Comparison of ENCODE assay signal across 2 cellular contexts in genomic region chr15:55921744-55922143, GRCh38.
TF ChIP-seq lines count a peak whose summit lies in the region.

No MANE protein-coding gene starts in this region.

TF ChIP-seq in SK-N-SH, 30 proteins besides CTCF, POLR2A, EP300 and RAD21 (continued from another document):
- TF ChIP-seq REST (IDR thresholded peaks at IDR 0.05; ENCODE audit: low read depth, low read length), result no peak
- TF ChIP-seq JUND (IDR thresholded peaks at IDR 0.05), result no peak
- no peak for TF ChIP-seq POLR2AphosphoS5 (IDR thresholded peaks at IDR 0.05; ENCODE audit: low read depth, low read length)

TF ChIP-seq in SK-N-SH treated with all-trans-retinoic acid at 6 μM for 48 hours, 23 proteins besides CTCF, POLR2A, EP300 and RAD21 (continued from another document):
- TF ChIP-seq TOX (CRISPR knock-in tag; IDR thresholded peaks at IDR 0.05; ENCODE audit: borderline replicate concordance) (no peak), PATZ1 (CRISPR knock-in tag; IDR thresholded peaks at IDR 0.05; ENCODE audit: borderline replicate concordance) (no peak), PPARA (CRISPR knock-in tag; IDR thresholded peaks at IDR 0.05; ENCODE audit: borderline replicate concordance) (no peak), SNAI2 (CRISPR knock-in tag; IDR thresholded peaks at IDR 0.05) (no peak), ZNF565 (CRISPR knock-in tag; conservative IDR thresholded peaks at IDR 0.05; ENCODE audit: low read depth) (no peak), TCF4 (CRISPR knock-in tag; IDR thresholded peaks at IDR 0.05; ENCODE audit: borderline replicate concordance) (no peak), ESRRG (CRISPR knock-in tag; IDR thresholded peaks at IDR 0.05) (no peak), ZFP3 (CRISPR knock-in tag; IDR thresholded peaks at IDR 0.05) (no peak), ISL1 (CRISPR knock-in tag; IDR thresholded peaks at IDR 0.05) (no peak), ZC3H10 (CRISPR knock-in tag; IDR thresholded peaks at IDR 0.05) (no peak)
